ENCODE assay signal across 25 cellular contexts in genomic region chr3:18035641-18036466, GRCh38.
A peak's percentile ranks its signal among the peaks of the same experiment; 100 is the strongest.
DNase-seq lines count a peak whose midpoint lies in the region; ATAC-seq lines count a peak whose summit lies in the region.
"Had no signal": no experiment of that assay in that cellular context is flagged by ENCODE, and none has a peak within 500 bp of the region (broad histone marks: within the 10 kb centered on the region; RNA-seq: fewer than 3 reads in every experiment).

No MANE protein-coding gene starts in this region.

- H3K27ac Mint-ChIP-seq in activated naive CD8-positive, alpha-beta T cell treated with anti-CD3 and anti-CD28 coated beads, Interleukin-2, amount 50 U/mL, for 24 hours = no peak overlapping the region
- no peak overlapping the region for H3K27ac Mint-ChIP-seq in activated naive CD8-positive, alpha-beta T cell treated with anti-CD3 and anti-CD28 coated beads for 36 hours
- peak overlapping the region; percentile 37 for H3K27ac Mint-ChIP-seq in stimulated activated naive B cell treated with anti-CD40 and anti-IgM and Interleukin-4, amounts not matched to agents 10 μg/mL and 1 μg/mL and 100 μg/mL, for 72 hours
- H3K27ac Mint-ChIP-seq in activated CD4-positive, alpha-beta memory T cell treated with anti-CD3 and anti-CD28 coated beads for 36 hours = no peak overlapping the region
- H3K27ac Mint-ChIP-seq: CD8-positive, alpha-beta memory T cell; HFFc6 had no signal

- no peaks in the 10 kb centered on the region for H3K9me3 ChIP-seq in HAP-1
- H3K9me3 ChIP-seq: MG63 had no signal

- no peaks in the 10 kb centered on the region for H3K36me3 ChIP-seq in HAP-1 (replicated peaks)
- H3K36me3 ChIP-seq: MG63 had no signal

- H3K4me1 Mint-ChIP-seq in activated naive CD8-positive, alpha-beta T cell treated with anti-CD3 and anti-CD28 coated beads, Interleukin-2, amount 50 U/mL, for 24 hours = peaks cover 9% of the 10 kb centered on the region
- peaks cover 6% of the 10 kb centered on the region for H3K4me1 Mint-ChIP-seq in activated naive CD8-positive, alpha-beta T cell treated with anti-CD3 and anti-CD28 coated beads for 36 hours
- H3K4me1 Mint-ChIP-seq in stimulated activated naive B cell treated with anti-CD40 and anti-IgM and Interleukin-4, amounts not matched to agents 10 μg/mL and 1 μg/mL and 100 μg/mL, for 72 hours = peaks cover 11 to 13% of the 10 kb centered on the region in 2 donors
- no peaks in the 10 kb centered on the region for H3K4me1 Mint-ChIP-seq in activated CD4-positive, alpha-beta memory T cell treated with anti-CD3 and anti-CD28 coated beads for 36 hours (ENCODE audit: low read depth)
- H3K4me1 Mint-ChIP-seq: CD8-positive, alpha-beta memory T cell had no signal

- no peak for DNase-seq in activated naive CD8-positive, alpha-beta T cell treated with anti-CD3 and anti-CD28 coated beads, Interleukin-2, amount 50 U/mL, for 24 hours
- DNase-seq in activated naive CD8-positive, alpha-beta T cell treated with anti-CD3 and anti-CD28 coated beads for 36 hours = no peak
- DNase-seq in HAP-1 (ENCODE audit: low spot score in 2 of 2) (peak; percentile 43 to 95), astrocyte of the hippocampus (ENCODE audit: low read depth, low spot score) (peak; percentile 7), DMS79 (lab: John Stamatoyannopoulos, UW) (no peak)
- no peak for DNase-seq in stimulated activated naive B cell treated with anti-CD40 and anti-IgM and Interleukin-4, amounts not matched to agents 10 μg/mL and 1 μg/mL and 100 μg/mL, for 72 hours
- no peak for DNase-seq in activated CD4-positive, alpha-beta memory T cell treated with anti-CD3 and anti-CD28 coated beads for 36 hours
- DNase-seq: AML-193; Calu3; CD8-positive, alpha-beta memory T cell; DND-41; H7; HFFc6; MG63; NCI-H1092; NCI-H1417 treated with DMSO at 0.1 percent for 48 hours; NCI-H1694 treated with DMSO at 0.1 percent for 48 hours; NCI-H2081 treated with DMSO at 0.1 percent for 48 hours; NCI-H524; NCI-H774; SHP77 treated with DMSO at 0.1 percent for 48 hours; T-helper 1 cell had no signal

- no peaks in the 10 kb centered on the region for H3K27me3 Mint-ChIP-seq in activated naive CD8-positive, alpha-beta T cell treated with anti-CD3 and anti-CD28 coated beads, Interleukin-2, amount 50 U/mL, for 24 hours
- H3K27me3 Mint-ChIP-seq in activated naive CD8-positive, alpha-beta T cell treated with anti-CD3 and anti-CD28 coated beads for 36 hours = no peaks in the 10 kb centered on the region
- H3K27me3 Mint-ChIP-seq in stimulated activated naive B cell treated with anti-CD40 and anti-IgM and Interleukin-4, amounts not matched to agents 10 μg/mL and 1 μg/mL and 100 μg/mL, for 72 hours = peaks cover 2% of the 10 kb centered on the region in 2 donors
- H3K27me3 Mint-ChIP-seq in activated CD4-positive, alpha-beta memory T cell treated with anti-CD3 and anti-CD28 coated beads for 36 hours = peaks cover 11% of the 10 kb centered on the region

- H3K36me3 Mint-ChIP-seq in activated naive CD8-positive, alpha-beta T cell treated with anti-CD3 and anti-CD28 coated beads, Interleukin-2, amount 50 U/mL, for 24 hours (ENCODE audit: low read depth) = no peaks in the 10 kb centered on the region
- no peaks in the 10 kb centered on the region for H3K36me3 Mint-ChIP-seq in activated naive CD8-positive, alpha-beta T cell treated with anti-CD3 and anti-CD28 coated beads for 36 hours
- peaks cover 0 to 2% of the 10 kb centered on the region in 2 donors for H3K36me3 Mint-ChIP-seq in stimulated activated naive B cell treated with anti-CD40 and anti-IgM and Interleukin-4, amounts not matched to agents 10 μg/mL and 1 μg/mL and 100 μg/mL, for 72 hours
- no peaks in the 10 kb centered on the region for H3K36me3 Mint-ChIP-seq in activated CD4-positive, alpha-beta memory T cell treated with anti-CD3 and anti-CD28 coated beads for 36 hours
- H3K36me3 Mint-ChIP-seq: CD8-positive, alpha-beta memory T cell had no signal

- H3K9me3 Mint-ChIP-seq in activated naive CD8-positive, alpha-beta T cell treated with anti-CD3 and anti-CD28 coated beads, Interleukin-2, amount 50 U/mL, for 24 hours = peaks cover 2% of the 10 kb centered on the region
- no peaks in the 10 kb centered on the region for H3K9me3 Mint-ChIP-seq in activated naive CD8-positive, alpha-beta T cell treated with anti-CD3 and anti-CD28 coated beads for 36 hours
- H3K9me3 Mint-ChIP-seq in stimulated activated naive B cell treated with anti-CD40 and anti-IgM and Interleukin-4, amounts not matched to agents 10 μg/mL and 1 μg/mL and 100 μg/mL, for 72 hours = peaks cover under 1 to 2% of the 10 kb centered on the region in 2 donors
- no peaks in the 10 kb centered on the region for H3K9me3 Mint-ChIP-seq in activated CD4-positive, alpha-beta memory T cell treated with anti-CD3 and anti-CD28 coated beads for 36 hours
- H3K9me3 Mint-ChIP-seq: CD8-positive, alpha-beta memory T cell had no signal

- POLR2A ChIA-PET in activated CD4-positive, alpha-beta memory T cell treated with anti-CD3 and anti-CD28 coated beads for 36 hours (lab: Charles Lee) = no interaction called here

- CTCF ChIA-PET in activated CD4-positive, alpha-beta memory T cell treated with anti-CD3 and anti-CD28 coated beads for 36 hours (lab: Charles Lee) = no interaction called here

- H3K4me3 ChIP-seq in HAP-1 = no peak overlapping the region
- H3K4me3 ChIP-seq: K562, MG63 had no signal

- peak; percentile 40 for ATAC-seq in activated naive CD8-positive, alpha-beta T cell treated with anti-CD3 and anti-CD28 coated beads, Interleukin-2, amount 50 U/mL, for 24 hours
- ATAC-seq in stimulated activated naive B cell treated with anti-CD40 and anti-IgM and Interleukin-4, amounts not matched to agents 10 μg/mL and 1 μg/mL and 100 μg/mL, for 72 hours (replicated peaks) = peak; percentile 52 to 81
- ATAC-seq in GM18498 (IDR thresholded peaks at IDR 0.05; ENCODE audit: unreplicated experiment) = no peak
- ATAC-seq: K562, Panc1 had no signal

- in situ Hi-C loops in HAP-1 (cut with MboI; ENCODE audit: low sequenced_read_pairs) = no loop called here

- intact Hi-C loops in activated CD4-positive, alpha-beta memory T cell treated with anti-CD3 and anti-CD28 coated beads for 36 hours (cut with micrococcal nuclease) = no loop called here

- no peak overlapping the region for H3K4me3 Mint-ChIP-seq in activated naive CD8-positive, alpha-beta T cell treated with anti-CD3 and anti-CD28 coated beads, Interleukin-2, amount 50 U/mL, for 24 hours
- H3K4me3 Mint-ChIP-seq in activated naive CD8-positive, alpha-beta T cell treated with anti-CD3 and anti-CD28 coated beads for 36 hours = no peak overlapping the region
- no peak overlapping the region for H3K4me3 Mint-ChIP-seq in stimulated activated naive B cell treated with anti-CD40 and anti-IgM and Interleukin-4, amounts not matched to agents 10 μg/mL and 1 μg/mL and 100 μg/mL, for 72 hours
- H3K4me3 Mint-ChIP-seq in activated CD4-positive, alpha-beta memory T cell treated with anti-CD3 and anti-CD28 coated beads for 36 hours = no peak overlapping the region
- H3K4me3 Mint-ChIP-seq: CD8-positive, alpha-beta memory T cell; HFFc6 had no signal

- H3K27me3 ChIP-seq in HAP-1 (ENCODE audit: low read depth) = no peaks in the 10 kb centered on the region
- H3K27me3 ChIP-seq: MG63 had no signal

- H3K4me1 ChIP-seq in HAP-1 = peaks cover 61% of the 10 kb centered on the region

Comparison
In these comparisons a context has a peak if more than half of its experiments do, and no peak if none do; other contexts are left out.
1. DNase-seq: peak in HAP-1 (2 of 2) and astrocyte of the hippocampus (single experiment); none in activated naive CD8-positive, alpha-beta T cell treated with anti-CD3 and anti-CD28 coated beads, Interleukin-2, amount 50 U/mL, for 24 hours (single experiment), activated naive CD8-positive, alpha-beta T cell treated with anti-CD3 and anti-CD28 coated beads for 36 hours (single experiment), stimulated activated naive B cell treated with anti-CD40 and anti-IgM and Interleukin-4, amounts not matched to agents 10 μg/mL and 1 μg/mL and 100 μg/mL, for 72 hours (single experiment), activated CD4-positive, alpha-beta memory T cell treated with anti-CD3 and anti-CD28 coated beads for 36 hours (single experiment) and DMS79 (single experiment).